Comparison of ENCODE assay signal across 8 cellular contexts in the genomic region with DNA sequence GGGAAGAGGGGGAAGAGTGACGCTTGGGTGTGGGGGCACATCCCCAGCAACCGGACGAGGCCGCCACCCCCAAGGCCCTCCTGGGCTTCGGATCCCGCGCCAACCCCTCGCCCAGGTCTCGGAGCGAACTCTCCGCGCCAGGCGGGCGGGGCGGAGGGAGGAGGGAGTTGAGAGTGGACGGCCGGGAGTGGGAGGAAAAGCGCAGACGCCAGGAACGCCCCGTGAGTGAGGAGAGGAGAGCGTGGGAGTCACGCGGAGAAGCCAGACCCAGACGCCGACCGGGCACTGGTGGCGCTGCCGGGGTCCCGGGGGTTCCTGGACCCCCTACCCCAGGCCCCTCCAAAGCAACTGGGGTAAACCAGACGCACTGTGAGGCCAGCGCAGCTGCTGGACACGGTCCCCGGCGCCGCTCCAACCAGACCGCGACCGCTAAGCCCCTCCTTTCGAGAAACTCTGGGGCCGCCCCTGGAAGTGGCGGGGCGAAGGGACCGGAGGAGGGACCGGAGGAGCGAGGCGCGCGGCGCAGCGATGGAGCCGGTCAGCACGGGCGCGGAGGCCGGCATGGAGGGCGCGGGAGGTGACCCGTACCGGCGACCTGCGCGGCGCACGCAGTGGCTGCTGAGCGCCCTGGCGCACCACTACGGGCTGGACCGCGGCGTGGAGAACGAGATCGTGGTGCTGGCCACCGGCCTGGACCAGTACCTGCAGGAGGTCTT. TPM values are rescaled to one million over a fixed set of nuclear protein-coding genes. Genes with fewer than 3 reads are reported as not detected.
DNase-seq lines count a peak whose midpoint lies in the region; ATAC-seq and TF ChIP-seq lines count a peak whose summit lies in the region.

Gene EFCC1 (plus strand): TSS at position 204 of the 716 bp plus-strand sequence. CDS start 325 bp downstream, at position 529.

- TF ChIP-seq CTCF in gastroesophageal sphincter (IDR thresholded peaks at IDR 0.05) (no peak), ovary (IDR thresholded peaks at IDR 0.05) (peak in 1 of 3 donors; percentile 11)

- DNase-seq in GDM1 (lab: John Stamatoyannopoulos, UW): peak; percentile 73
- peak; percentile 87 for DNase-seq in UCSD-AML1 (lab: John Stamatoyannopoulos, UW; ENCODE audit: unreplicated experiment)
- peak; percentile 68 to 84 (median 79) for DNase-seq in ovary
- no peak for DNase-seq in OCI-M2 (lab: John Stamatoyannopoulos, UW; ENCODE audit: unreplicated experiment)
- DNase-seq in NCI-H82 (lab: John Stamatoyannopoulos, UW): no peak

- intact Hi-C loops in ovary (cut with DNase I): no loop called here

- 0% methylated on average over 3 to 4 of the region's 74 CpGs for WGBS in gastroesophageal sphincter (ENCODE audit: low coverage in 1 of 2), 2 donors
- WGBS in ovary, 3 donors: 0 to 1% (median 1%) methylated on average over 68 to 74 of the region's 74 CpGs

- H3K4me3 ChIP-seq in gastroesophageal sphincter (peak within 1 kb of the TSS; percentile 41 to 64), ovary (peak within 1 kb of the TSS; percentile 32)

- TF ChIP-seq EP300 in gastroesophageal sphincter (IDR thresholded peaks at IDR 0.05) (no peak), ovary (IDR thresholded peaks at IDR 0.05) (no peak)

- peaks cover 0 to 61% (median 25%) of the 10 kb centered on the region in 3 donors for H3K4me1 ChIP-seq in gastroesophageal sphincter
- peaks cover 21% of the 10 kb centered on the region for H3K4me1 ChIP-seq in ovary (ENCODE audit: insufficient read depth)

- ATAC-seq in gastroesophageal sphincter: peak; percentile 81
- ATAC-seq in GM21423 (IDR thresholded peaks at IDR 0.05; ENCODE audit: unreplicated experiment): no peak
- ATAC-seq in GM19324 (IDR thresholded peaks at IDR 0.05; ENCODE audit: low FRiP score, unreplicated experiment): no peak

- H3K36me3 ChIP-seq in gastroesophageal sphincter: no peaks in the 10 kb centered on the region
- no peaks in the 10 kb centered on the region for H3K36me3 ChIP-seq in ovary

- H3K27ac ChIP-seq in gastroesophageal sphincter (peak within 1 kb of the TSS; percentile 16 to 83 (median 79)), ovary (peak within 1 kb of the TSS in 1 of 2 donors; percentile 52)

- peaks cover 62% of the 10 kb centered on the region for H3K27me3 ChIP-seq in gastroesophageal sphincter
- no peaks in the 10 kb centered on the region for H3K27me3 ChIP-seq in ovary

- TF ChIP-seq POLR2A in gastroesophageal sphincter (IDR thresholded peaks at IDR 0.05) (peak; percentile 47 to 52), ovary (IDR thresholded peaks at IDR 0.05) (peak; percentile 34)

- no peaks in the 10 kb centered on the region for H3K9me3 ChIP-seq in gastroesophageal sphincter
- no peaks in the 10 kb centered on the region for H3K9me3 ChIP-seq in ovary

RNA-seq across cellular contexts. Expression of gene EFCC1, which starts in this region (rescaled TPM):
- 10 to 100 TPM in 1 of 4 donors, 1 to 10 TPM in 3; 4.8 to 10.3 (median 6.5) TPM for total RNA-seq in gastroesophageal sphincter
- total RNA-seq in ovary: 10 to 100 TPM in 1 of 7 donors, 1 to 10 TPM in 6; 3.7 to 15.5 (median 7.8) TPM
- 10 to 100 TPM in 1 of 2 donors, 1 to 10 TPM in 1; 5.2 to 11.2 TPM for polyA plus RNA-seq in ovary

Comparison
In these comparisons a context has a peak if more than half of its experiments do, and no peak if none do; other contexts are left out.
1. DNase-seq: peak in GDM1 (single experiment), UCSD-AML1 (single experiment) and ovary (5 of 5); none in OCI-M2 (single experiment) and NCI-H82 (single experiment).